8 cellular contexts compared by ENCODE assay signal in genomic region chr4:3387943-3388348, GRCh38. TPM values are rescaled to one million over a fixed set of nuclear protein-coding genes. Genes with fewer than 3 reads are reported as not detected.
DNase-seq lines count a peak whose midpoint lies in the region; ATAC-seq and TF ChIP-seq lines count a peak whose summit lies in the region.

No MANE protein-coding gene starts in this region.

- H3K36me3 ChIP-seq in breast epithelium, result no peaks in the 10 kb centered on the region
- peaks cover 0 to 5% (median 0%) of the 10 kb centered on the region in 4 donors for H3K36me3 ChIP-seq in right lobe of liver
- no peaks in the 10 kb centered on the region for H3K36me3 ChIP-seq in thoracic aorta

- peak overlapping the region; percentile 81 to 90 for H3K27ac ChIP-seq in breast epithelium
- H3K27ac ChIP-seq in right lobe of liver, result peak overlapping the region; percentile 55 to 90 (median 81)
- peak overlapping the region; percentile 68 to 73 for H3K27ac ChIP-seq in thoracic aorta

- intact Hi-C loops in breast epithelium (cut with DNase I; ENCODE audit: low total_unique reads) (no loop called here), right lobe of liver (cut with DNase I) (no loop called here)

- peaks cover 7 to 9% of the 10 kb centered on the region in 2 donors for H3K4me1 ChIP-seq in breast epithelium
- peaks cover 0 to 12% (median 2%) of the 10 kb centered on the region in 4 donors for H3K4me1 ChIP-seq in right lobe of liver
- H3K4me1 ChIP-seq in thoracic aorta (ENCODE audit: control insufficient read depth in 1 of 2, low read depth in 2 of 2), result peaks cover 10 to 33% of the 10 kb centered on the region in 2 donors

- H3K9me3 ChIP-seq in breast epithelium (no peaks in the 10 kb centered on the region), right lobe of liver (no peaks in the 10 kb centered on the region), thoracic aorta (no peaks in the 10 kb centered on the region)

- peak; percentile 32 for ATAC-seq in GM19351 (IDR thresholded peaks at IDR 0.05; ENCODE audit: unreplicated experiment)
- ATAC-seq in right lobe of liver, result peak; percentile 30 to 72 (median 46)
- ATAC-seq in thoracic aorta (ENCODE audit: insufficient number of reproducible peaks, low FRiP score, low read depth), result peak; percentile 32

- H3K27me3 ChIP-seq in breast epithelium (no peaks in the 10 kb centered on the region), right lobe of liver (no peaks in the 10 kb centered on the region), thoracic aorta (replicated peaks; ENCODE audit: insufficient read depth) (no peaks in the 10 kb centered on the region)

- TF ChIP-seq CTCF in breast epithelium (IDR thresholded peaks at IDR 0.05) (no peak), right lobe of liver (IDR thresholded peaks at IDR 0.05) (no peak), thoracic aorta (IDR thresholded peaks at IDR 0.05) (no peak)

- 49% methylated on average over 8 of the region's 12 CpGs for WGBS in right lobe of liver (ENCODE audit: insufficient coverage, low coverage, low lambda C conversion rate, missing lambda C conversion rate)

- TF ChIP-seq POLR2A in breast epithelium (IDR thresholded peaks at IDR 0.05) (no peak), right lobe of liver (IDR thresholded peaks at IDR 0.05) (peak; percentile 50)

- H3K4me3 ChIP-seq in breast epithelium (peak overlapping the region; percentile 21 to 60 (median 35)), right lobe of liver (no peak overlapping the region), thoracic aorta (peak overlapping the region; percentile 57)

- DNase-seq in A172 (ENCODE audit: low spot score) (peak; percentile 40), HT1080 (ENCODE audit: low read depth) (peak; percentile 18), breast epithelium (ENCODE audit: low spot score in 2 of 2) (peak; percentile 68 to 74), right lobe of liver (peak; percentile 84 to 90 (median 90)), thoracic aorta (ENCODE audit: low spot score) (peak; percentile 62), activated gamma-delta T cell (lab: John Stamatoyannopoulos, UW) (no peak), NCI-H446 treated with DMSO at 0.1 percent for 48 hours (lab: John Stamatoyannopoulos, UW) (no peak)

RNA-seq across cellular contexts. Expression of gene HGFAC, which starts 53.8 kb away (rescaled TPM):
- total RNA-seq in A172 (2014; rRNA removed; shearing (Covaris generic)), result 0.36 TPM in 1 of 2 replicates, not detected in the other
- total RNA-seq in HT1080 (2014; rRNA removed; shearing (Covaris generic)), result not detected in 2 replicates
- polyA plus RNA-seq in HT1080 (2015; cell fraction: cytosol; rRNA removed), result not detected in 2 replicates
- polyA plus RNA-seq in HT1080 (2015; cell fraction: nucleus; rRNA removed), result not detected in 2 replicates
- total RNA-seq in breast epithelium (1 to 10 TPM in 1 of 3 donors, under 1 TPM in 1, not detected in 1; 0.59 to 1.3 TPM), right lobe of liver (100 to 1,000 TPM in 5 of 6 experiments, 10 to 100 TPM in 1; 73.9 to 176 (median 140) TPM), thoracic aorta (under 1 TPM in 1 of 2 donors, not detected in 1; 0.95 TPM)

Comparison
In these comparisons a context has a peak if more than half of its experiments do, and no peak if none do; other contexts are left out.
1. DNase-seq: peak in A172 (single experiment), HT1080 (single experiment), breast epithelium (2 of 2), right lobe of liver (3 of 3) and thoracic aorta (single experiment); none in activated gamma-delta T cell (single experiment) and NCI-H446 treated with DMSO at 0.1 percent for 48 hours (single experiment).
2. H3K4me3 ChIP-seq: peak in breast epithelium (3 of 3) and thoracic aorta (single experiment); none in right lobe of liver (0 of 3).
3. RNA of gene HGFAC, which starts 53.8 kb away (total RNA-seq): 73.9 to 176 TPM in right lobe of liver; 0.95 TPM in thoracic aorta, 0.59 to 1.3 TPM in breast epithelium, not detected in HT1080 and 0.36 TPM in A172; every median in the first group is over 10 times any median in the second.
4. Peak in every context shown above with its lines, with median percentiles within 50 percentile points of each other: ATAC-seq and H3K27ac ChIP-seq.